In genomic region chr11:118682372-118682771, GRCh38 we compare ENCODE assay signal across 8 cellular contexts. TPM values are rescaled to one million over a fixed set of nuclear protein-coding genes. Genes with fewer than 3 reads are reported as not detected.
"Had no signal": no experiment of that assay in that cellular context is flagged by ENCODE, and none has a peak within 500 bp of the region (broad histone marks: within the 10 kb centered on the region; RNA-seq: fewer than 3 reads in every experiment).

No MANE protein-coding gene starts in this region.

- H3K27ac ChIP-seq: HL-60 had no signal

- DNase-seq: IMR-90, KBM-7, KG1 had no signal

- FAIRE-seq: HepG2, HTR-8/SVneo had no signal

- ATAC-seq: HepG2 had no signal

RNA-seq across cellular contexts. Expression of gene TREH, which starts 2.9 kb away (rescaled TPM):
- total RNA-seq: HT1080, IMR-90 had no signal
- polyA plus RNA-seq: IgD-negative memory B cell, IMR-90 had no signal
